In genomic region chr19:53432088-53432661, GRCh38 we compare ENCODE assay signal across 8 cellular contexts. TPM values are rescaled to one million over a fixed set of nuclear protein-coding genes. Genes with fewer than 3 reads are reported as not detected.
A peak's percentile ranks its signal among the peaks of the same experiment; 100 is the strongest.
DNase-seq lines count a peak whose midpoint lies in the region; ATAC-seq and TF ChIP-seq lines count a peak whose summit lies in the region.

No MANE protein-coding gene starts in this region.

- peak overlapping the region; percentile 96 for H3K4me3 Mint-ChIP-seq in mesothelial cell of epicardium

- no peaks in the 10 kb centered on the region for H3F3A ChIP-seq in SU-DHL-6 (ENCODE audit: insufficient read depth)

- peak overlapping the region; percentile 93 for H3K4me3 ChIP-seq in SU-DHL-6 (ENCODE audit: insufficient read depth, low read length, poor library complexity, severe bottlenecking)
- H3K4me3 ChIP-seq in ectodermal cell (ENCODE audit: insufficient read depth, low read depth, low read length), result peak overlapping the region; percentile 62
- peak overlapping the region; percentile 72 to 80 for H3K4me3 ChIP-seq in tibial artery

- H3K36me3 ChIP-seq in SU-DHL-6 (ENCODE audit: low read length) (peaks cover 30% of the 10 kb centered on the region), ectodermal cell (ENCODE audit: control insufficient read depth, insufficient read depth, low read length) (no peaks in the 10 kb centered on the region), tibial artery (peaks cover 8 to 23% (median 22%) of the 10 kb centered on the region in 3 donors)

- DNase-seq in Right ventricle myocardium inferior (ENCODE audit: missing footprints) (peak; percentile 68), cardiac septum (ENCODE audit: low spot score) (no peak), mesothelial cell of epicardium (ENCODE audit: low spot score in 2 of 2, unreplicated experiment in 2 of 2) (peak; percentile 18 to 53), tibial artery (no peak), NCI-H2029 (lab: John Stamatoyannopoulos, UW) (no peak)

- H3K27ac ChIP-seq in SU-DHL-6 (ENCODE audit: low read depth, low read length), result peak overlapping the region; percentile 27; the same call in 1 of the 2 replicates
- H3K27ac ChIP-seq in ectodermal cell (ENCODE audit: insufficient read depth, low read depth, low read length, poor library complexity, severe bottlenecking), result no peak overlapping the region
- H3K27ac ChIP-seq in tibial artery, result peak overlapping the region; percentile 74 to 81

- peaks cover 18% of the 10 kb centered on the region for H3K36me3 Mint-ChIP-seq in mesothelial cell of epicardium

- ATAC-seq in Right ventricle myocardium inferior (peak; percentile 15), HG03097 (IDR thresholded peaks at IDR 0.05; ENCODE audit: low FRiP score, unreplicated experiment) (peak; percentile 28)

- peak overlapping the region; percentile 72 for H2AFZ ChIP-seq in SU-DHL-6 (ENCODE audit: low read depth, low read length, severe bottlenecking)

- H3K9me2 ChIP-seq in SU-DHL-6 (replicated peaks; ENCODE audit: insufficient read depth, low read length), result no peaks in the 10 kb centered on the region

- peak overlapping the region; percentile 96 for H3K9ac ChIP-seq in SU-DHL-6 (ENCODE audit: low read length)

- 0% methylated on average over 30 of the region's 30 CpGs for whole genome bisulfite sequencing in ectodermal cell, 2 experiments

- H4K20me1 ChIP-seq in SU-DHL-6 (ENCODE audit: low read depth, low read length), result no peaks in the 10 kb centered on the region

- peak overlapping the region; percentile 100 for H3K27ac Mint-ChIP-seq in mesothelial cell of epicardium

- H3K4me1 ChIP-seq in ectodermal cell (ENCODE audit: control insufficient read depth, insufficient read depth, low read length) (peaks cover 7% of the 10 kb centered on the region), tibial artery (peaks cover 0 to 14% (median 2%) of the 10 kb centered on the region in 4 donors)

- H3K9me3 Mint-ChIP-seq in mesothelial cell of epicardium, result no peaks in the 10 kb centered on the region

- H3K79me2 ChIP-seq in SU-DHL-6 (ENCODE audit: insufficient read depth, low read length), result peaks cover 27% of the 10 kb centered on the region

- no peaks in the 10 kb centered on the region for H3K27me3 Mint-ChIP-seq in mesothelial cell of epicardium (ENCODE audit: low read depth)

- H3K4me1 Mint-ChIP-seq in mesothelial cell of epicardium, result peaks cover 26% of the 10 kb centered on the region

- no peak for TF ChIP-seq CTCF in SU-DHL-6 (IDR thresholded peaks at IDR 0.05; ENCODE audit: insufficient read depth, low read length, poor library complexity, severe bottlenecking)
- TF ChIP-seq CTCF in mesothelial cell of epicardium (IDR thresholded peaks at IDR 0.05; ENCODE audit: unreplicated experiment), result no peak
- no peak for TF ChIP-seq CTCF in tibial artery (IDR thresholded peaks at IDR 0.05)

- H3K9me3 ChIP-seq in SU-DHL-6 (ENCODE audit: insufficient read depth, low read length), result no peaks in the 10 kb centered on the region
- H3K9me3 ChIP-seq in ectodermal cell (ENCODE audit: control insufficient read depth, low read length), result no peaks in the 10 kb centered on the region
- peaks cover 0 to 4% (median 0%) of the 10 kb centered on the region in 3 donors for H3K9me3 ChIP-seq in tibial artery

- H3K27me3 ChIP-seq in SU-DHL-6 (ENCODE audit: low read length) (no peaks in the 10 kb centered on the region), ectodermal cell (ENCODE audit: control insufficient read depth, insufficient read depth, low read length, poor library complexity, severe bottlenecking) (peaks cover 9% of the 10 kb centered on the region), tibial artery (no peaks in the 10 kb centered on the region)

- H3K4me2 ChIP-seq in SU-DHL-6 (ENCODE audit: low read depth, low read length, poor library complexity, severe bottlenecking), result peak overlapping the region; percentile 68

- intact Hi-C loops in Right ventricle myocardium inferior (cut with DNase I), result loop anchor here (5.0 to 10.0 kb wide), 3 partner anchors 35 to 313 kb away; partner anchors contain the start of gene ZNF813
- intact Hi-C loops in cardiac septum (cut with DNase I), result loop anchor here (5.0 kb wide), 1 partner anchor 35 kb away; the partner anchor contains the start of gene ZNF813
- intact Hi-C loops in tibial artery (cut with DNase I; ENCODE audit: low total_unique reads), result no loop called here

RNA-seq across cellular contexts. Expression of gene ZNF761, which starts 0.4 kb away (rescaled TPM):
- total RNA-seq in Right ventricle myocardium inferior (3.8 TPM), cardiac septum (3.5 TPM), mesothelial cell of epicardium (15.0 to 16.2 TPM (median 16.1 TPM) in 3 replicates)
- 12.6 TPM for polyA plus RNA-seq in ectodermal cell (2013, experiment 1 of 4)
- 11.1 TPM for polyA plus RNA-seq in ectodermal cell (2013, experiment 2 of 4)
- polyA plus RNA-seq in ectodermal cell (2013, experiment 3 of 4), result 9.9 TPM
- 10.9 TPM for polyA plus RNA-seq in ectodermal cell (2013, experiment 4 of 4)

RNA-seq across cellular contexts. Expression of gene ZNF813, which starts 35.4 kb away (rescaled TPM):
- 1.1 TPM for total RNA-seq in Right ventricle myocardium inferior
- 0.75 TPM for total RNA-seq in cardiac septum
- polyA plus RNA-seq in ectodermal cell (2013, experiment 1 of 4), result 15.5 TPM
- polyA plus RNA-seq in ectodermal cell (2013, experiment 2 of 4), result 19.9 TPM
- polyA plus RNA-seq in ectodermal cell (2013, experiment 3 of 4), result 17.2 TPM
- polyA plus RNA-seq in ectodermal cell (2013, experiment 4 of 4), result 15.8 TPM
- 5.4 to 6.1 TPM (median 6.0 TPM) in 3 replicates for total RNA-seq in mesothelial cell of epicardium

RNA-seq across cellular contexts. Expression of gene ZNF765, which starts 37.2 kb away (rescaled TPM):
- 4.6 TPM for total RNA-seq in Right ventricle myocardium inferior
- 4.5 TPM for total RNA-seq in cardiac septum
- polyA plus RNA-seq in ectodermal cell (2013, experiment 1 of 4), result 8.7 TPM
- 10.1 TPM for polyA plus RNA-seq in ectodermal cell (2013, experiment 2 of 4)
- 7.9 TPM for polyA plus RNA-seq in ectodermal cell (2013, experiment 3 of 4)
- 11.1 TPM for polyA plus RNA-seq in ectodermal cell (2013, experiment 4 of 4)
- 15.5 to 17.7 TPM (median 16.1 TPM) in 3 replicates for total RNA-seq in mesothelial cell of epicardium

Comparison
In these comparisons a context has a peak if more than half of its experiments do, and no peak if none do; other contexts are left out.
1. DNase-seq: peak in Right ventricle myocardium inferior (single experiment) and mesothelial cell of epicardium (2 of 2); none in cardiac septum (single experiment), tibial artery (0 of 2) and NCI-H2029 (single experiment).
2. Peak in every context shown above with its lines, with median percentiles within 50 percentile points of each other: H3K4me3 ChIP-seq.